20 cellular contexts compared by ENCODE assay signal in the genomic region with DNA sequence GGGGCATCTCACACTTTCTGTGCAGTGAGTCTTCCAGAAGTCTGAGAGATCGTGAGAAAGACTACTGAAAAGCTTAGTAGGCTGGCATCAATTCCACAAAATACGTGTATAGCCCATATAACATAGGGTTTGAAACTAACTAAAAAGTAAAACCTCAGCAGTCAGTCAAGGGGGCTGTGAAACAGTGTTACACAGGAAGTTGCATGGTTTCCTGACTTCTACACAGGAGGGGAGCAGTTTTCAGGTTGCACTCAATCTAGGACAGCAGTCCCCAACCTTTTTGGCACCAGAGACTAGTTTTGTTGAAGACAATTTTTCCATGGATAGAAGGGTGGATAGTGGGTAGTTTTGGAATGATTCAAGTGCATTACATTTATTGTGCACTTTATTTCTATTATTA. TPM values are rescaled to one million over a fixed set of nuclear protein-coding genes. Genes with fewer than 3 reads are reported as not detected.
A peak's percentile ranks its signal among the peaks of the same experiment; 100 is the strongest.
DNase-seq lines count a peak whose midpoint lies in the region; ATAC-seq, FAIRE-seq and TF ChIP-seq lines count a peak whose summit lies in the region.
"Had no signal": no experiment of that assay in that cellular context is flagged by ENCODE, and none has a peak within 500 bp of the region (broad histone marks: within the 10 kb centered on the region; RNA-seq: fewer than 3 reads in every experiment).

No MANE protein-coding gene starts in this region.

- peaks cover 77% of the 10 kb centered on the region for H3K4me1 Mint-ChIP-seq in activated naive CD4-positive, alpha-beta T cell treated with anti-CD3 and anti-CD28 coated beads, Interleukin-2, amount 10 ng/mL, durations not matched to agents 7 days and 5 days
- peaks cover 33 to 69% (median 64%) of the 10 kb centered on the region in 7 donors for H3K4me1 Mint-ChIP-seq in naive thymus-derived CD4-positive, alpha-beta T cell

- peaks cover 40% of the 10 kb centered on the region for H3K36me3 ChIP-seq in OCI-LY7 (ENCODE audit: insufficient read depth, low read length)
- H3K36me3 ChIP-seq in naive thymus-derived CD4-positive, alpha-beta T cell (ENCODE audit: control insufficient read depth in 2 of 3, insufficient read depth in 3 of 3, low read length in 3 of 3) = no peaks in the 10 kb centered on the region
- H3K36me3 ChIP-seq: Peyer's patch had no signal

- ATAC-seq in naive thymus-derived CD4-positive, alpha-beta T cell = no peak
- ATAC-seq: left colon had no signal

- no peaks in the 10 kb centered on the region for H4K20me1 ChIP-seq in OCI-LY7 (ENCODE audit: insufficient read depth, low read length)

- no peaks in the 10 kb centered on the region for H3K27me3 Mint-ChIP-seq in activated naive CD4-positive, alpha-beta T cell treated with anti-CD3 and anti-CD28 coated beads, Interleukin-2, amount 10 ng/mL, durations not matched to agents 7 days and 5 days
- peaks cover 0 to 5% (median 0%) of the 10 kb centered on the region in 5 donors for H3K27me3 Mint-ChIP-seq in naive thymus-derived CD4-positive, alpha-beta T cell

- peak overlapping the region; percentile 70 for H3K4me2 ChIP-seq in OCI-LY7 (ENCODE audit: low read length)

- peak; percentile 82 for FAIRE-seq in GM18507 (lab: Jason Lieb, UNC)
- FAIRE-seq: bronchial epithelial cell, G401.6 had no signal

- peak overlapping the region; percentile 81 for H2AFZ ChIP-seq in OCI-LY7 (ENCODE audit: low read length)

- POLR2A ChIA-PET in OCI-LY7 (lab: Charles Lee) = interaction anchor here (0.9 to 1.8 kb wide), 4 partner anchors 25 to 127 kb away, joined by 3 to 7 read pairs (median 5); no protein-coding TSS in a partner anchor
- POLR2A ChIA-PET in naive thymus-derived CD4-positive, alpha-beta T cell (lab: Charles Lee) = interaction anchor here (1.1 to 1.2 kb wide), 2 partner anchors 29 to 76 kb away, joined by 3 to 4 read pairs; no protein-coding TSS in a partner anchor

- no peak for TF ChIP-seq CTCF in OCI-LY7 (conservative IDR thresholded peaks at IDR 0.05; ENCODE audit: low read length)

- H3K9me3 ChIP-seq in OCI-LY7 (ENCODE audit: low read length) = no peaks in the 10 kb centered on the region
- peaks cover 0 to 6% (median 0%) of the 10 kb centered on the region in 3 experiments for H3K9me3 ChIP-seq in naive thymus-derived CD4-positive, alpha-beta T cell (ENCODE audit: control insufficient read depth in 2 of 3, low read length in 3 of 3)
- H3K9me3 ChIP-seq: Peyer's patch, testis had no signal

- H3K27ac Mint-ChIP-seq in activated naive CD4-positive, alpha-beta T cell treated with anti-CD3 and anti-CD28 coated beads, Interleukin-2, amount 10 ng/mL, durations not matched to agents 7 days and 5 days = no peak overlapping the region
- H3K27ac Mint-ChIP-seq in naive thymus-derived CD4-positive, alpha-beta T cell = peak overlapping the region; percentile 32 to 88 (median 59)
- H3K27ac Mint-ChIP-seq: activated CD4-positive, alpha-beta memory T cell treated with anti-CD3 and anti-CD28 coated beads, Interleukin-2, amount 10 ng/mL, durations not matched to agents 7 days and 5 days; progenitor cell of endocrine pancreas had no signal

- CTCF ChIA-PET in activated naive CD4-positive, alpha-beta T cell treated with anti-CD3 and anti-CD28 coated beads, Interleukin-2, amount 10 ng/mL, durations not matched to agents 7 days and 5 days (lab: Charles Lee) = no interaction called here
- CTCF ChIA-PET in OCI-LY7 (lab: Charles Lee; ENCODE audit: unreplicated experiment) = interaction anchor here (0.6 to 0.9 kb wide), 2 partner anchors 9 to 28 kb away, joined by 3 read pairs; no protein-coding TSS in a partner anchor
- CTCF ChIA-PET in naive thymus-derived CD4-positive, alpha-beta T cell (lab: Charles Lee) = interaction anchor here (0.7 kb wide), 1 partner anchor 8 kb away, joined by 3 read pairs; no protein-coding TSS in a partner anchor

- H3K79me2 ChIP-seq in OCI-LY7 (ENCODE audit: insufficient read depth, low read depth, low read length) = peaks cover 49% of the 10 kb centered on the region

- H3K27ac ChIP-seq in OCI-LY7 (ENCODE audit: low read depth, low read length, poor library complexity, severe bottlenecking) = peak overlapping the region; percentile 70
- no peak overlapping the region for H3K27ac ChIP-seq in naive thymus-derived CD4-positive, alpha-beta T cell (ENCODE audit: low read depth, low read length)
- H3K27ac ChIP-seq: C4-2B, Peyer's patch, testis had no signal

- DNase-seq in activated naive CD4-positive, alpha-beta T cell treated with anti-CD3 and anti-CD28 coated beads, Interleukin-2, amount 10 ng/mL, durations not matched to agents 7 days and 5 days = peak; percentile 48
- DNase-seq in activated naive CD4-positive, alpha-beta T cell treated with Interleukin-2 at 50 U/mL for 16 hours = no peak
- DNase-seq in GM18507 (ENCODE audit: extremely low spot score, insufficient read length, low read depth) (no peak), OCI-LY7 (ENCODE audit: low spot score) (peak; percentile 88), AG08395 (ENCODE audit: low spot score) (no peak), COLO829 (ENCODE audit: low spot score) (no peak), NCI-H524 (lab: John Stamatoyannopoulos, UW) (no peak)
- DNase-seq in naive thymus-derived CD4-positive, alpha-beta T cell = peak in 4 of 9 donors; percentile 37 to 46 (median 40)
- DNase-seq: activated CD4-positive, alpha-beta memory T cell treated with anti-CD3 and anti-CD28 coated beads, Interleukin-2, amount 10 ng/mL, durations not matched to agents 7 days and 5 days; left colon; NCI-H1105 treated with DMSO at 0.1 percent for 48 hours; NCI-H226; Peyer's patch; testis had no signal

- H3K9me2 ChIP-seq in OCI-LY7 (ENCODE audit: insufficient read depth, low read length) = no peaks in the 10 kb centered on the region

- H3K4me1 ChIP-seq in OCI-LY7 (ENCODE audit: insufficient read depth, low read length, poor library complexity, severe bottlenecking) = peaks cover 46% of the 10 kb centered on the region
- H3K4me1 ChIP-seq in naive thymus-derived CD4-positive, alpha-beta T cell (ENCODE audit: control insufficient read depth in 2 of 2, insufficient read depth in 2 of 2, low read length in 2 of 2) = peaks cover 0 to 34% of the 10 kb centered on the region in 2 donors
- H3K4me1 ChIP-seq: Peyer's patch, testis had no signal

- intact Hi-C loops in OCI-LY7 (cut with micrococcal nuclease; ENCODE audit: unreplicated experiment) = loop anchor here (1.0 to 10.0 kb wide), 3 partner anchors 27 to 1799 kb away; a partner anchor contains a TSS
- intact Hi-C loops in naive thymus-derived CD4-positive, alpha-beta T cell (cut with micrococcal nuclease) = loop anchor here in 1 of 2 donors (1.0 kb wide), 1 partner anchor 27 kb away; no protein-coding TSS in a partner anchor

- H3K27me3 ChIP-seq in naive thymus-derived CD4-positive, alpha-beta T cell (ENCODE audit: control insufficient read depth in 2 of 2, insufficient read depth in 2 of 2, low read length in 2 of 2) = no peaks in the 10 kb centered on the region
- H3K27me3 ChIP-seq: Peyer's patch, testis had no signal

- peaks cover 23% of the 10 kb centered on the region for H3K9me3 Mint-ChIP-seq in activated naive CD4-positive, alpha-beta T cell treated with anti-CD3 and anti-CD28 coated beads, Interleukin-2, amount 10 ng/mL, durations not matched to agents 7 days and 5 days
- H3K9me3 Mint-ChIP-seq in naive thymus-derived CD4-positive, alpha-beta T cell = peaks cover 0 to 24% (median 5%) of the 10 kb centered on the region in 11 donors

- H3K4me3 ChIP-seq in OCI-LY7 (ENCODE audit: low read depth, low read length, poor library complexity, severe bottlenecking) = peak overlapping the region; percentile 61
- H3K4me3 ChIP-seq in naive thymus-derived CD4-positive, alpha-beta T cell (ENCODE audit: low read length) = no peak overlapping the region
- H3K4me3 ChIP-seq: Peyer's patch, testis had no signal

- H3K36me3 Mint-ChIP-seq in activated naive CD4-positive, alpha-beta T cell treated with anti-CD3 and anti-CD28 coated beads, Interleukin-2, amount 10 ng/mL, durations not matched to agents 7 days and 5 days = peaks cover 33% of the 10 kb centered on the region
- peaks cover 0 to 17% (median 7%) of the 10 kb centered on the region in 5 donors for H3K36me3 Mint-ChIP-seq in naive thymus-derived CD4-positive, alpha-beta T cell

- no TSS peak for BruUV-seq in OCI-LY7 (replicated peaks; lab: Mats Ljungman, UMichigan)

- no peak overlapping the region for H3K4me3 Mint-ChIP-seq in activated naive CD4-positive, alpha-beta T cell treated with anti-CD3 and anti-CD28 coated beads, Interleukin-2, amount 10 ng/mL, durations not matched to agents 7 days and 5 days
- H3K4me3 Mint-ChIP-seq in naive thymus-derived CD4-positive, alpha-beta T cell = peak overlapping the region in 8 of 10 donors; percentile 7 to 49 (median 40)
- H3K4me3 Mint-ChIP-seq: activated CD4-positive, alpha-beta memory T cell treated with anti-CD3 and anti-CD28 coated beads, Interleukin-2, amount 10 ng/mL, durations not matched to agents 7 days and 5 days had no signal

RNA-seq across cellular contexts. Expression of a gene that starts 4.7 kb away (rescaled TPM):
- 48.4 and 49.2 TPM in 2 replicates for total RNA-seq in OCI-LY7 (2014; rRNA removed; shearing (Covaris generic))
- total RNA-seq in OCI-LY7 (2022) = 45.8 and 62.8 TPM in 2 replicates
- 10 to 100 TPM in 2 of 5 experiments, 1 to 10 TPM in 3; 1.5 to 19.6 (median 4.5) TPM for total RNA-seq in naive thymus-derived CD4-positive, alpha-beta T cell
- polyA plus RNA-seq in naive thymus-derived CD4-positive, alpha-beta T cell = 1 to 10 TPM; 5.4 to 9.7 TPM
- total RNA-seq: bronchial epithelial cell, fibroblast of lung, HT-29, progenitor cell of endocrine pancreas had no signal
- polyA plus RNA-seq: fibroblast of lung had no signal

Comparison
In these comparisons a context has a peak if more than half of its experiments do, and no peak if none do; other contexts are left out.
1. DNase-seq: peak in activated naive CD4-positive, alpha-beta T cell treated with anti-CD3 and anti-CD28 coated beads, Interleukin-2, amount 10 ng/mL, durations not matched to agents 7 days and 5 days (single experiment) and OCI-LY7 (single experiment); none in activated naive CD4-positive, alpha-beta T cell treated with Interleukin-2 at 50 U/mL for 16 hours (single experiment), GM18507 (single experiment), AG08395 (single experiment), COLO829 (single experiment) and NCI-H524 (0 of 2).